35 cellular contexts compared by ENCODE assay signal in genomic region chr6:65935412-65935811, GRCh38.
"Had no signal": no experiment of that assay in that cellular context is flagged by ENCODE, and none has a peak within 500 bp of the region (broad histone marks: within the 10 kb centered on the region; RNA-seq: fewer than 3 reads in every experiment).

No MANE protein-coding gene starts in this region.

- H3K27me3 ChIP-seq: MG63 had no signal

- H3K36me3 ChIP-seq: MG63 had no signal

- DNase-seq: Karpas-422, Kasumi-1, MG63, MM.1S, MV-4-11, NCI-H1048, NCI-H1092, NCI-H1092 treated with DMSO at 0.1 percent for 48 hours, NCI-H1105, NCI-H1105 treated with DMSO at 0.1 percent for 48 hours, NCI-H1417, NCI-H1417 treated with DMSO at 0.1 percent for 48 hours, NCI-H1436, NCI-H1436 treated with DMSO at 0.1 percent for 48 hours, NCI-H146, NCI-H1694, NCI-H1694 treated with DMSO at 0.1 percent for 48 hours, NCI-H187, NCI-H187 treated with DMSO at 0.1 percent for 48 hours, NCI-H1930, NCI-H2029, NCI-H2029 treated with DMSO at 0.1 percent for 48 hours, NCI-H2081, NCI-H2081 treated with DMSO at 0.1 percent for 48 hours, NCI-H2107, NCI-H2171, NCI-H2171 treated with DMSO at 0.1 percent for 48 hours, NCI-H2227 treated with DMSO at 0.1 percent for 48 hours, NCI-H226, NCI-H345, NCI-H446, NCI-H446 treated with DMSO at 0.1 percent for 48 hours, NCI-H510A, NCI-H510A treated with DMSO at 0.1 percent for 48 hours had no signal

- H3K9me3 ChIP-seq: MG63 had no signal

- H3K27ac ChIP-seq: KMS-11 had no signal

- H3K4me3 ChIP-seq: MG63 had no signal

- H3K9ac ChIP-seq: KMS-11 had no signal

- H3K4me2 ChIP-seq: KMS-11 had no signal
